In the genomic region with DNA sequence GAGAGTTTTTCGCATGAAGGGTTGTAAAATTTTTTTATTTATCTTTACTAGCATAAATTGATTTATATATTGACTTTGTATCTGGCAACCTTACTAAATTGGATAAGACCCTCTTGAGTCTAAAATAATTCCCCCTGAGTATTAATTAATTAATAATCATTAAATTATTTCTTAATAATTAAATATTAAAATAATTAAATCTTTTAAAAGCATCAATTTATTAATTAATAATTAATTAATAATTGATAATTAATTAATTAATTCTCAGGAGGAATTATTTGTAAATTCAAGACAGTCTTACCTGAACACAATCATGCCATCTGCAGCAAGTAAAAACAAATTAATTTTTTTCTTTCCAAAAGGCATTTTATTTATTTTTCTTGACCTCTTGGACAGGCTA, we compare ENCODE assay signal across 9 cellular contexts.
"Had no signal": no experiment of that assay in that cellular context is flagged by ENCODE, and none has a peak within 500 bp of the region (broad histone marks: within the 10 kb centered on the region; RNA-seq: fewer than 3 reads in every experiment).

No MANE protein-coding gene starts in this region.

- H3K9ac ChIP-seq: GM23248 had no signal

- H3K4me3 Mint-ChIP-seq: HFFc6, IgD-negative memory B cell had no signal

- H3K4me1 Mint-ChIP-seq: IgD-negative memory B cell had no signal

- FAIRE-seq: HepG2 had no signal

- H3K4me3 ChIP-seq: GM23248, HAP-1 had no signal

- H3K4me1 ChIP-seq: HAP-1 had no signal

- H3K36me3 Mint-ChIP-seq: IgD-negative memory B cell had no signal

- H3K27ac Mint-ChIP-seq: HFFc6, IgD-negative memory B cell had no signal

- DNase-seq: GM23248, GOT3, H7, HFFc6 had no signal

- H3K27ac ChIP-seq: GM23248, HL-60 had no signal

- ATAC-seq: HCT116, HepG2 had no signal

- H3K27me3 Mint-ChIP-seq: IgD-negative memory B cell had no signal

- H3K36me3 ChIP-seq: HAP-1 had no signal

- H3K9me3 ChIP-seq: HAP-1 had no signal
